ENCODE assay signal across 1 cellular context in the genomic region with DNA sequence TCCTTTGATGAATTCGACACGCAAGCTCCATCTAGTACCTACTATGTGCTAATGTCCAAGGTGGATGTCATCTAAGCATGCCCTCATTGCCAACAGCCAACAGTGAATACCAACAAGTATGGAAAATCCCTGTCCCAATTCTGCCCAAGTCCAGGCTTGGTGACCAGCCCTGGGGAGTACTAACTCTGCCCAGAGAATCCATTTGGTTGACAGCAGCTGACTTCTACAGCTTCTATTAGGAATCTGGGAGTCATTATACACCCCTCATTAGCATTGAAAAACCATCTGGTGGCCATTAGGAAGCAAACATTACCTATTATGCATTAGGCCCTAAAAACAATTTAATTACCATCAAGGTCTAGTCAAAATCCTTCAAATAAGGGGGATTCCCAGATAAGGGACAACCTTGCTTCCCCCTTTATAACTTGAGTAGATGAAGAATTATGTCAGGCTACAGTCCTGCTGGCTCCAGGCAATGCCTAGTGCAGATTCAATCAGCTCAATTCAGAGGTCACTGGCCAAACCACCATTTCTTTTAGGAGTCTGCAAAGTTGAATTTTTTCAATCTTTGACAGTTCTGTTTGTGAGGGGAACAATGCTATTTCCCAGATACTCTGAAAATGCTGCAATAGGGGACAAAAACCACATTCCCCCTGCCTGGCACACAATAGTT.
TF ChIP-seq lines count a peak whose summit lies in the region.

No MANE protein-coding gene starts in this region.

TF ChIP-seq in SK-N-SH, 30 proteins besides CTCF, POLR2A, EP300 and RAD21:
- TF ChIP-seq JUND (IDR thresholded peaks at IDR 0.05) (no peak), GATA2 (CRISPR knock-in tag; IDR thresholded peaks at IDR 0.05) (peak; percentile 19; the same call in 1 of the 2 replicates)
